ENCODE assay signal across 8 cellular contexts in genomic region chr6:28838634-28839442, GRCh38.
DNase-seq lines count a peak whose midpoint lies in the region; ATAC-seq lines count a peak whose summit lies in the region.

No MANE protein-coding gene starts in this region.

- peak; percentile 74 for ATAC-seq in GM21528 (IDR thresholded peaks at IDR 0.05; ENCODE audit: low FRiP score, unreplicated experiment)

- WGBS in esophagus, 2 donors, result 0 to 1% methylated on average over 43 of the region's 43 CpGs

- H3K4me1 ChIP-seq in esophagus (ENCODE audit: control insufficient read depth in 2 of 2, insufficient read depth in 2 of 2, low read length in 1 of 2) (peaks cover 0 to 2% of the 10 kb centered on the region in 2 donors), mucosa of stomach (ENCODE audit: control insufficient read depth, insufficient read depth, low read length) (no peaks in the 10 kb centered on the region)

- peak overlapping the region; percentile 84 for H3K4me3 ChIP-seq in Jurkat, Clone E6-1 (ENCODE audit: low read length)
- peak overlapping the region; percentile 60 to 72 for H3K4me3 ChIP-seq in esophagus (ENCODE audit: low read depth in 1 of 2, low read length in 2 of 2)
- H3K4me3 ChIP-seq in mucosa of stomach (ENCODE audit: low read length), result peak overlapping the region; percentile 64

- peak overlapping the region; percentile 71 for H3K27ac ChIP-seq in esophagus (ENCODE audit: low read depth in 2 of 2, low read length in 1 of 2)

- H3K27me3 ChIP-seq in esophagus (ENCODE audit: control insufficient read depth in 1 of 2, insufficient read depth in 2 of 2, low read length in 2 of 2) (no peaks in the 10 kb centered on the region), mucosa of stomach (ENCODE audit: control insufficient read depth, insufficient read depth, low read length) (peaks cover 2% of the 10 kb centered on the region)

- H3K9ac ChIP-seq in mucosa of stomach (ENCODE audit: low read length), result peak overlapping the region; percentile 56

- no peaks in the 10 kb centered on the region for H3K36me3 ChIP-seq in esophagus (ENCODE audit: control insufficient read depth in 2 of 2, insufficient read depth in 2 of 2, low read length in 1 of 2)
- H3K36me3 ChIP-seq in mucosa of stomach (ENCODE audit: control insufficient read depth, insufficient read depth, low read length), result no peaks in the 10 kb centered on the region

- DNase-seq in Caki2 (ENCODE audit: low read depth) (peak; percentile 90), OCI-M2 (lab: John Stamatoyannopoulos, UW; ENCODE audit: unreplicated experiment) (peak; percentile 94), activated T-cell treated with anti-CD3 and anti-CD28 coated beads for 48 hours (ENCODE audit: low read depth) (peak; percentile 88)
- peak; percentile 75 for DNase-seq in Jurkat, Clone E6-1 (ENCODE audit: low read depth, low spot score)
- peak; percentile 52 to 71 for DNase-seq in stimulated activated CD8-positive, alpha-beta memory T cell treated with anti-CD3 and anti-CD28 coated beads, Interleukin-4, amount 100 ng/mL, for 1 hour (ENCODE audit: low read depth in 2 of 2, low spot score in 1 of 2)

- in situ Hi-C loops in Caki2 (cut with HindIII; ENCODE audit: low pct_unique_long_range_greater_than_20kb, low sequenced_read_pairs), result no loop called here

- H3K9me3 ChIP-seq in esophagus (ENCODE audit: control insufficient read depth in 2 of 2, insufficient read depth in 1 of 2, low read depth in 1 of 2, low read length in 1 of 2) (no peaks in the 10 kb centered on the region), mucosa of stomach (ENCODE audit: control insufficient read depth, low read length) (no peaks in the 10 kb centered on the region)

Comparison
In these comparisons a context has a peak if more than half of its experiments do, and no peak if none do; other contexts are left out.
1. Peak in every context shown above with its lines: DNase-seq, ATAC-seq, H3K4me3 ChIP-seq and H3K27ac ChIP-seq.